Comparison of ENCODE assay signal across 8 cellular contexts in the genomic region with DNA sequence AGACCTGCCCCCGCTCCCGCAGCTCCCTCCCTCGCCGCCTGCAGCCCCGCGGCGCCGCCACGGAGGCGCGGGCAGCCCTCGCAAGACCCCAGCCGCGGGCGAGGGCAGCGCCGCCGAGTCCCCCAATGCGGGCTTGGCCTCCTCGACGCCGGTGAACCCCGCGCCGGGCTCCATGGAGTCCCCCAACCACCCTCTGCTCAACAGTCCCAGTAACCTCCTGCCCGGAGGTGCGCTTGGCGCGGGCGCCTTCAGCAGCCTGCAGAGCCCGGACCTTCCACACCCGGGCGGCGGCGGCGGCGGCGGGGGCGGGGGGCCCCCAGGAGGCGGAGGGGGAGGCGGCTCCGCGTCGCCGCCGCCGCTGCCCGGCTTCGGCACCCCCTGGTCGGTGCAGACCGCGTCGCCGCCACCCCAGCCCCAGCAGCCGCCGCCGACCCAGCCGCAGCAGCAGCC. TPM values are rescaled to one million over a fixed set of nuclear protein-coding genes. Genes with fewer than 3 reads are reported as not detected.
DNase-seq lines count a peak whose midpoint lies in the region; ATAC-seq and TF ChIP-seq lines count a peak whose summit lies in the region.

No MANE protein-coding gene starts in this region.

- peaks cover 0 to 15% (median 0%) of the 10 kb centered on the region in 3 donors for H3K36me3 ChIP-seq in esophagus squamous epithelium
- H3K36me3 ChIP-seq in stomach: peaks cover 0 to 12% (median 2%) of the 10 kb centered on the region in 4 donors

- peak; percentile 37 for DNase-seq in CD1c-positive myeloid dendritic cell (ENCODE audit: extremely low spot score)
- peak; percentile 61 for DNase-seq in HuH-7.5 (ENCODE audit: low spot score)
- peak; percentile 12 for DNase-seq in activated CD8-positive, alpha-beta memory T cell treated with anti-CD3 and anti-CD28 coated beads, Interleukin-2, amount 50 U/mL, for 24 hours (ENCODE audit: extremely low read depth)
- no peak for DNase-seq in esophagus squamous epithelium (lab: John Stamatoyannopoulos, UW)
- DNase-seq in natural killer cell treated with Interleukin-12 subunit alpha and Interleukin-12 subunit beta and Interleukin-15 and Interleukin-18, amount 100 ng/mL, for 72 hours (ENCODE audit: low spot score): peak; percentile 66
- peak; percentile 63 for DNase-seq in stomach
- no peak for DNase-seq in NCI-H2107 treated with DMSO at 0.1 percent for 48 hours (lab: John Stamatoyannopoulos, UW; ENCODE audit: unreplicated experiment)

- intact Hi-C loops in esophagus squamous epithelium (cut with DNase I): loop anchor here (10.0 kb wide), 1 partner anchor 139 kb away; no protein-coding TSS in a partner anchor
- intact Hi-C loops in stomach (cut with DNase I; ENCODE audit: low total_unique reads): no loop called here

- H3K9me3 ChIP-seq in esophagus squamous epithelium: no peaks in the 10 kb centered on the region
- no peaks in the 10 kb centered on the region for H3K9me3 ChIP-seq in stomach

- peak overlapping the region; percentile 91 for H3K4me3 Mint-ChIP-seq in natural killer cell treated with Interleukin-12 subunit alpha and Interleukin-12 subunit beta and Interleukin-15 and Interleukin-18, amount 100 ng/mL, for 72 hours

- TF ChIP-seq EP300 in stomach (IDR thresholded peaks at IDR 0.05): no peak

- H3K4me1 ChIP-seq in esophagus squamous epithelium: peaks cover 2 to 57% (median 8%) of the 10 kb centered on the region in 3 donors
- H3K4me1 ChIP-seq in stomach: peaks cover 6 to 36% (median 31%) of the 10 kb centered on the region in 4 donors

- H3K27me3 ChIP-seq in esophagus squamous epithelium: no peaks in the 10 kb centered on the region
- no peaks in the 10 kb centered on the region for H3K27me3 ChIP-seq in stomach

- TF ChIP-seq POLR2A in esophagus squamous epithelium (IDR thresholded peaks at IDR 0.05): no peak
- no peak for TF ChIP-seq POLR2A in stomach (IDR thresholded peaks at IDR 0.05)

- H3K36me3 Mint-ChIP-seq in natural killer cell treated with Interleukin-12 subunit alpha and Interleukin-12 subunit beta and Interleukin-15 and Interleukin-18, amount 100 ng/mL, for 72 hours: no peaks in the 10 kb centered on the region

- no peak overlapping the region for H3K27ac Mint-ChIP-seq in natural killer cell treated with Interleukin-12 subunit alpha and Interleukin-12 subunit beta and Interleukin-15 and Interleukin-18, amount 100 ng/mL, for 72 hours

- peak in 1 of 6 experiments; percentile 14 for TF ChIP-seq CTCF in esophagus squamous epithelium (IDR thresholded peaks at IDR 0.05)
- no peak for TF ChIP-seq CTCF in stomach (IDR thresholded peaks at IDR 0.05)

- H3K27ac ChIP-seq in esophagus squamous epithelium (peak overlapping the region; percentile 94 to 100 (median 100)), stomach (peak overlapping the region; percentile 100)

- no peaks in the 10 kb centered on the region for H3K27me3 Mint-ChIP-seq in natural killer cell treated with Interleukin-12 subunit alpha and Interleukin-12 subunit beta and Interleukin-15 and Interleukin-18, amount 100 ng/mL, for 72 hours

- peaks cover 19 to 31% of the 10 kb centered on the region in 2 donors for H3K4me1 Mint-ChIP-seq in natural killer cell treated with Interleukin-12 subunit alpha and Interleukin-12 subunit beta and Interleukin-15 and Interleukin-18, amount 100 ng/mL, for 72 hours (ENCODE audit: low read depth in 2 of 2)

- peak overlapping the region; percentile 89 to 99 (median 94) for H3K4me3 ChIP-seq in esophagus squamous epithelium
- peak overlapping the region; percentile 68 to 97 (median 83) for H3K4me3 ChIP-seq in stomach

- peak; percentile 13 for ATAC-seq in GM19468 (IDR thresholded peaks at IDR 0.05; ENCODE audit: extremely low read depth, unreplicated experiment)
- peak; percentile 11 to 31 for ATAC-seq in natural killer cell treated with Interleukin-12 subunit alpha and Interleukin-12 subunit beta and Interleukin-15 and Interleukin-18, amount 100 ng/mL, for 72 hours

- WGBS in esophagus squamous epithelium, 2 donors: no CpG with 5 or more reads among the region's 58 CpGs
- 0 to 1% (median 0%) methylated on average over 19 to 58 of the region's 58 CpGs; no CpG with 5 or more reads in 1 of the 5 donors for WGBS in stomach, 5 donors

- H3K9me3 Mint-ChIP-seq in natural killer cell treated with Interleukin-12 subunit alpha and Interleukin-12 subunit beta and Interleukin-15 and Interleukin-18, amount 100 ng/mL, for 72 hours: no peaks in the 10 kb centered on the region

RNA-seq across cellular contexts. Expression of gene CPEB2, which starts 1.2 kb away (rescaled TPM):
- 10 to 100 TPM; 10.5 to 32.6 (median 22.6) TPM for total RNA-seq in esophagus squamous epithelium
- 1 to 10 TPM; 5.4 to 8.6 TPM for total RNA-seq in natural killer cell treated with Interleukin-12 subunit alpha and Interleukin-12 subunit beta and Interleukin-15 and Interleukin-18, amount 100 ng/mL, for 72 hours
- 10 to 100 TPM; 21.4 to 97.9 (median 24.6) TPM for total RNA-seq in stomach
- 1 to 10 TPM; 3.4 to 7.6 (median 6.9) TPM for polyA plus RNA-seq in stomach

Comparison
In these comparisons a context has a peak if more than half of its experiments do, and no peak if none do; other contexts are left out.
1. DNase-seq: peak in CD1c-positive myeloid dendritic cell (single experiment), HuH-7.5 (single experiment), activated CD8-positive, alpha-beta memory T cell treated with anti-CD3 and anti-CD28 coated beads, Interleukin-2, amount 50 U/mL, for 24 hours (single experiment), natural killer cell treated with Interleukin-12 subunit alpha and Interleukin-12 subunit beta and Interleukin-15 and Interleukin-18, amount 100 ng/mL, for 72 hours (single experiment) and stomach (single experiment); none in esophagus squamous epithelium (single experiment) and NCI-H2107 treated with DMSO at 0.1 percent for 48 hours (single experiment).